ENCODE assay signal across 9 cellular contexts in genomic region chr1:221611930-221612777, GRCh38.
A peak's percentile ranks its signal among the peaks of the same experiment; 100 is the strongest.
DNase-seq lines count a peak whose midpoint lies in the region; ATAC-seq and TF ChIP-seq lines count a peak whose summit lies in the region.
"Had no signal": no experiment of that assay in that cellular context is flagged by ENCODE, and none has a peak within 500 bp of the region (broad histone marks: within the 10 kb centered on the region; RNA-seq: fewer than 3 reads in every experiment).

No MANE protein-coding gene starts in this region.

- peaks cover 0 to 12% (median 7%) of the 10 kb centered on the region in 12 donors for H3K4me1 ChIP-seq in heart left ventricle

- in situ Hi-C loops in SK-MEL-5 (cut with HindIII; ENCODE audit: low pct_unique_long_range_greater_than_20kb, low sequenced_read_pairs): no loop called here
- in situ Hi-C loops in GM13976 (cut with MboI; ENCODE audit: low sequenced_read_pairs, unreplicated experiment): no loop called here

- intact Hi-C loops in heart left ventricle (cut with DNase I): no loop called here

- TF ChIP-seq CTCF in heart left ventricle (IDR thresholded peaks at IDR 0.05) (no peak), GM13976 (IDR thresholded peaks at IDR 0.05; ENCODE audit: borderline replicate concordance, control extremely low read depth, extremely low read depth, insufficient read depth, missing control alignments) (no peak)

- TF ChIP-seq POLR2A in heart left ventricle (IDR thresholded peaks at IDR 0.05): no peak

- H3K27me3 ChIP-seq in heart left ventricle: no peaks in the 10 kb centered on the region

- H3K36me3 ChIP-seq in heart left ventricle: no peaks in the 10 kb centered on the region

- H3K9me3 ChIP-seq in heart left ventricle: no peaks in the 10 kb centered on the region

- DNase-seq in HEK293T (ENCODE audit: extremely low spot score) (peak; percentile 59), SK-MEL-5 (ENCODE audit: low read depth, low spot score) (peak; percentile 68), heart left ventricle (peak; percentile 48 to 78 (median 62)), smooth muscle cell of the brain vasculature (ENCODE audit: low read depth, low spot score) (peak; percentile 51), NOMO-1 treated with DMSO at 0.1 percent for 48 hours (lab: John Stamatoyannopoulos, UW; ENCODE audit: unreplicated experiment) (no peak), GM13976 (ENCODE audit: low spot score) (no peak)
- DNase-seq: activated naive CD8-positive, alpha-beta T cell treated with anti-CD3 and anti-CD28 coated beads, Interleukin-2, amount 10 ng/mL, durations not matched to agents 7 days and 5 days had no signal

- H3K27ac ChIP-seq in heart left ventricle: peak overlapping the region in 3 of 12 donors; percentile 7 to 36 (median 14)

- ATAC-seq in heart left ventricle (peak; percentile 86 to 99 (median 94)), HG03135 (IDR thresholded peaks at IDR 0.05; ENCODE audit: unreplicated experiment) (no peak), GM19452 (IDR thresholded peaks at IDR 0.05; ENCODE audit: unreplicated experiment) (no peak)

- POLR2A ChIA-PET in HEK293T (lab: Yijun Ruan, JAX): interaction anchor here (0.6 to 0.7 kb wide), 2 partner anchors 129 to 1707 kb away, joined by 3 read pairs; partner anchors contain the start of gene DUSP10

- WGBS in heart left ventricle, 4 donors: 34 to 41% (median 38%) methylated on average over 6 of the region's 6 CpGs

- CTCF ChIA-PET in HEK293T (lab: Yijun Ruan, JAX): no interaction called here

- no peak overlapping the region for H3K4me3 ChIP-seq in heart left ventricle

TF ChIP-seq in HEK293T, 16 proteins besides CTCF, POLR2A, EP300 and RAD21:
- TF ChIP-seq NFRKB (IDR thresholded peaks at IDR 0.05) (no peak), BHLHE40 (IDR thresholded peaks at IDR 0.05; ENCODE audit: borderline replicate concordance) (no peak), CTBP1 (IDR thresholded peaks at IDR 0.05; ENCODE audit: borderline replicate concordance) (no peak), ZNF384 (IDR thresholded peaks at IDR 0.05) (no peak), PKNOX1 (IDR thresholded peaks at IDR 0.05) (no peak), FOXK2 (IDR thresholded peaks at IDR 0.05) (no peak), TARDBP (IDR thresholded peaks at IDR 0.05) (no peak), FOXM1 (IDR thresholded peaks at IDR 0.05; ENCODE audit: borderline replicate concordance) (no peak), ELF4 (IDR thresholded peaks at IDR 0.05) (no peak), HDGF (IDR thresholded peaks at IDR 0.05; ENCODE audit: borderline replicate concordance) (no peak), SP1 (IDR thresholded peaks at IDR 0.05) (no peak), ARNT (IDR thresholded peaks at IDR 0.05) (no peak), SUZ12 (IDR thresholded peaks at IDR 0.05) (no peak), LEF1 (IDR thresholded peaks at IDR 0.05; ENCODE audit: borderline replicate concordance) (no peak)

Comparison
In these comparisons a context has a peak if more than half of its experiments do, and no peak if none do; other contexts are left out.
1. DNase-seq: peak in HEK293T (single experiment), SK-MEL-5 (single experiment), heart left ventricle (5 of 5) and smooth muscle cell of the brain vasculature (single experiment); none in NOMO-1 treated with DMSO at 0.1 percent for 48 hours (single experiment) and GM13976 (single experiment).
2. ATAC-seq: peak in heart left ventricle (4 of 4); none in HG03135 (single experiment) and GM19452 (single experiment).